2 cellular contexts compared by ENCODE assay signal in genomic region chr2:48297407-48297806, GRCh38. TPM values are rescaled to one million over a fixed set of nuclear protein-coding genes. Genes with fewer than 3 reads are reported as not detected.
DNase-seq lines count a peak whose midpoint lies in the region; ATAC-seq, FAIRE-seq and TF ChIP-seq lines count a peak whose summit lies in the region.
"Not testable (repeated sequence)": the region's sequence is repeated elsewhere in the genome, so short reads cannot be mapped to it uniquely, and the experiment has no call there.

No MANE protein-coding gene starts in this region.

- not testable (repeated sequence) for H3K36me3 ChIP-seq in K562 (ENCODE audit: control insufficient read depth, insufficient read depth, low read length)

- H3K4me3 ChIP-seq in K562, result not testable (repeated sequence)

- in situ Hi-C loops in K562 (cut with MboI), result not testable (repeated sequence)

- FAIRE-seq in K562 (lab: Jason Lieb, UNC), result not testable (repeated sequence)

- H3K36me3 Mint-ChIP-seq in stimulated activated naive B cell treated with anti-CD40 and anti-IgM and Interleukin-4, amounts not matched to agents 10 μg/mL and 1 μg/mL and 100 μg/mL, for 72 hours, result peaks cover 22 to 40% of the 10 kb centered on the region in 2 donors

- H4K20me1 ChIP-seq in K562 (replicated peaks; ENCODE audit: control insufficient read depth, insufficient read depth, low read length), result not testable (repeated sequence)

- H3K27me3 Mint-ChIP-seq in stimulated activated naive B cell treated with anti-CD40 and anti-IgM and Interleukin-4, amounts not matched to agents 10 μg/mL and 1 μg/mL and 100 μg/mL, for 72 hours, result not testable (repeated sequence)

- H3K9me3 ChIP-seq in K562 (replicated peaks; ENCODE audit: control insufficient read depth, insufficient read depth, low read depth, low read length), result not testable (repeated sequence)

- H3K9ac ChIP-seq in K562 (ENCODE audit: insufficient read depth in 1 of 2, low read depth in 2 of 2, low read length in 2 of 2), result not testable (repeated sequence)

- intact Hi-C loops in K562 (cut with micrococcal nuclease), result not testable (repeated sequence)

- H3K4me2 ChIP-seq in K562 (ENCODE audit: insufficient read depth, low read length), result not testable (repeated sequence)

- TF ChIP-seq CTCF in K562 (IDR thresholded peaks at IDR 0.05 in 2 of 3, conservative IDR thresholded peaks at IDR 0.05 in 1 of 3; ENCODE audit: insufficient read depth in 2 of 3, low read depth in 1 of 3, low read length in 3 of 3), result not testable (repeated sequence)

- TF ChIP-seq EP300 in K562 (IDR thresholded peaks at IDR 0.05; ENCODE audit: low read length), result not testable (repeated sequence)

- not testable (repeated sequence) for ATAC-seq in K562; stimulated activated naive B cell treated with anti-CD40 and anti-IgM and Interleukin-4, amounts not matched to agents 10 μg/mL and 1 μg/mL and 100 μg/mL, for 72 hours (replicated peaks)

- 17% methylated on average over 1 of the region's 1 CpG for WGBS in K562 (ENCODE audit: insufficient coverage, low coverage, missing lambda C conversion rate)

- H3K9me1 ChIP-seq in K562 (ENCODE audit: control insufficient read depth, insufficient read depth, low read length), result not testable (repeated sequence)

- TF ChIP-seq POLR2A in K562 (conservative IDR thresholded peaks at IDR 0.05), result not testable (repeated sequence)

- H3K4me1 ChIP-seq in K562 (replicated peaks in 1 of 2; ENCODE audit: control insufficient read depth in 2 of 2, insufficient read depth in 2 of 2, low read length in 2 of 2), result not testable (repeated sequence)

- not testable (repeated sequence) for H3K4me3 Mint-ChIP-seq in stimulated activated naive B cell treated with anti-CD40 and anti-IgM and Interleukin-4, amounts not matched to agents 10 μg/mL and 1 μg/mL and 100 μg/mL, for 72 hours

- not testable (repeated sequence) for DNase-seq in K562 (ENCODE audit: extremely low read depth in 1 of 4, low spot score in 3 of 4); stimulated activated naive B cell treated with anti-CD40 and anti-IgM and Interleukin-4, amounts not matched to agents 10 μg/mL and 1 μg/mL and 100 μg/mL, for 72 hours

- H3K79me2 ChIP-seq in K562 (ENCODE audit: control insufficient read depth, insufficient read depth, low read length), result not testable (repeated sequence)

- CTCF ChIA-PET in K562 (lab: Yijun Ruan, JAX; ENCODE audit: low intra/inter-chr PET ratio), result not testable (repeated sequence)

- H3K9me3 Mint-ChIP-seq in stimulated activated naive B cell treated with anti-CD40 and anti-IgM and Interleukin-4, amounts not matched to agents 10 μg/mL and 1 μg/mL and 100 μg/mL, for 72 hours, result peaks cover 28 to 40% of the 10 kb centered on the region in 2 donors

- H3K27me3 ChIP-seq in K562 (ENCODE audit: control insufficient read depth in 2 of 2, insufficient read depth in 2 of 2, low read length in 2 of 2), result not testable (repeated sequence)

- POLR2A ChIA-PET in K562 (lab: Yijun Ruan, JAX), result not testable (repeated sequence)

- H3K27ac Mint-ChIP-seq in stimulated activated naive B cell treated with anti-CD40 and anti-IgM and Interleukin-4, amounts not matched to agents 10 μg/mL and 1 μg/mL and 100 μg/mL, for 72 hours, result peak overlapping the region; percentile 17

- not testable (repeated sequence) for TF ChIP-seq RAD21 in K562 (CRISPR knock-in tag; conservative IDR thresholded peaks at IDR 0.05 in 1 of 2, IDR thresholded peaks at IDR 0.05 in 1 of 2)

- BruUV-seq in K562 (replicated peaks; lab: Mats Ljungman, UMichigan), result not testable (repeated sequence)

- H2AFZ ChIP-seq in K562 (ENCODE audit: low read depth, low read length), result not testable (repeated sequence)

- H3K27ac ChIP-seq in K562 (ENCODE audit: extremely low read depth, low read depth, low read length), result not testable (repeated sequence)

- peaks cover 16 to 19% of the 10 kb centered on the region in 2 donors for H3K4me1 Mint-ChIP-seq in stimulated activated naive B cell treated with anti-CD40 and anti-IgM and Interleukin-4, amounts not matched to agents 10 μg/mL and 1 μg/mL and 100 μg/mL, for 72 hours

TF ChIP-seq in K562, 482 proteins besides CTCF, POLR2A, EP300 and RAD21:
- TF ChIP-seq NFIC (IDR thresholded peaks at IDR 0.05), result peak; percentile 60
- TF ChIP-seq ZNF75A (CRISPR knock-in tag; IDR thresholded peaks at IDR 0.05), result 0 out of 2 replicates have a peak, but pooled peaks have one; percentile 20

RNA-seq across cellular contexts. Expression of gene FOXN2, which starts 17.1 kb away (rescaled TPM):
- total RNA-seq in K562 (2011; cell fraction: chromatin; rRNA removed; ENCODE audit: low replicate concordance), result 41.6 and 60.4 TPM in 2 replicates
- total RNA-seq in K562 (2011; cell fraction: nucleolus; rRNA removed), result 13.7 and 17.9 TPM in 2 replicates
- total RNA-seq in K562 (2011; cell fraction: nucleoplasm; rRNA removed), result 21.9 and 34.4 TPM in 2 replicates
- 24.4 and 25.7 TPM in 2 replicates for total RNA-seq in K562 (2014; rRNA removed)
- total RNA-seq in K562 (2014; rRNA removed; fragmentation: Illumina TruSeq; extraction: Trizol), result 36.1 and 41.0 TPM in 2 replicates
- total RNA-seq in K562 (2015; rRNA removed; fragmentation: Illumina TruSeq; extraction: Trizol), result 26.4 and 31.1 TPM in 2 replicates
- 26.7 and 30.1 TPM in 2 replicates for total RNA-seq in K562 (2021)
- polyA plus RNA-seq in K562 (2011; rRNA removed), result 23.0 and 25.9 TPM in 2 replicates
- polyA plus RNA-seq in K562 (2011; cell fraction: cytosol; rRNA removed), result 5.2 and 10.6 TPM in 2 replicates
- 13.7 and 18.9 TPM in 2 replicates for polyA plus RNA-seq in K562 (2011; cell fraction: nucleus; rRNA removed)
- 8.5 and 10.5 TPM in 2 replicates for polyA plus RNA-seq in K562 (2012)
- 19.6 and 24.2 TPM in 2 replicates for polyA plus RNA-seq in K562 (2014; fragmentation: Illumina TruSeq; extraction: Trizol)
- polyA plus RNA-seq in K562 (2014; fragmentation: Nextera tagmentation; extraction: Ambion mirVana), result 10 to 100 TPM; 12.4 to 22.8 TPM
- 10.5 and 11.4 TPM in 2 replicates for polyA plus RNA-seq in K562 (2014; rRNA removed)
- 66.3 and 97.5 TPM in 2 replicates for polyA minus RNA-seq in K562 (2011; rRNA and poly(A)+ RNA removed)
- 23.6 and 24.8 TPM in 2 replicates for polyA minus RNA-seq in K562 (2011; cell fraction: cytosol; rRNA and poly(A)+ RNA removed)
- polyA minus RNA-seq in K562 (2011; cell fraction: nucleus; rRNA and poly(A)+ RNA removed), result 15.6 and 26.7 TPM in 2 replicates
